ENCODE assay signal across 20 cellular contexts in genomic region chr7:117005449-117005848, GRCh38.
"Had no signal": no experiment of that assay in that cellular context is flagged by ENCODE, and none has a peak within 500 bp of the region (broad histone marks: within the 10 kb centered on the region; RNA-seq: fewer than 3 reads in every experiment).

No MANE protein-coding gene starts in this region.

- ATAC-seq: activated T-cell treated with anti-CD3 and anti-CD28 coated beads, Interleukin-2, amount 50 U/mL, for 4 hours; psoas muscle had no signal

- DNase-seq: activated CD4-positive, alpha-beta T cell treated with anti-CD3 and anti-CD28 coated beads for 1 hour; activated CD4-positive, alpha-beta T cell treated with anti-CD3 and anti-CD28 coated beads, Interleukin-2, amount 50 U/mL, for 48 hours; activated gamma-delta T cell treated with Interleukin-2 at 50 U/mL for 16 hours; activated naive CD8-positive, alpha-beta T cell treated with anti-CD3 and anti-CD28 coated beads for 36 hours; activated T-cell treated with anti-CD3 and anti-CD28 coated beads, Interleukin-2, amount 50 U/mL, for 4 hours; anterior cingulate cortex; caudate nucleus; cortex of kidney; effector memory CD4-positive, alpha-beta T cell; immature natural killer cell; mammary epithelial cell; occipital lobe; psoas muscle; sigmoid colon; stimulated activated CD4-positive, alpha-beta T cell treated with anti-CD3 and anti-CD28 coated beads, Interleukin-15, amount 100 ng/mL, for 24 hours; stimulated activated CD4-positive, alpha-beta T cell treated with anti-CD3 and anti-CD28 coated beads, Interleukin-4, amount 100 ng/mL, for 4 hours; stomach had no signal

- H3K36me3 Mint-ChIP-seq: immature natural killer cell had no signal

- H3K36me3 ChIP-seq: sigmoid colon, stomach, vagina had no signal

- H3K27me3 Mint-ChIP-seq: activated naive CD8-positive, alpha-beta T cell treated with anti-CD3 and anti-CD28 coated beads for 36 hours had no signal

- H3K27ac Mint-ChIP-seq: activated naive CD8-positive, alpha-beta T cell treated with anti-CD3 and anti-CD28 coated beads for 36 hours; immature natural killer cell; T-helper 2 cell treated with Interferon-gamma antibody and Interleukin-4, amounts not matched to agents 5 μg/mL and 100 μg/mL, for 36 hours had no signal

- H3K9me3 ChIP-seq: psoas muscle, sigmoid colon, stomach, vagina had no signal

- H3K27me3 ChIP-seq: sigmoid colon, stomach, vagina had no signal

- H3K4me3 Mint-ChIP-seq: activated naive CD8-positive, alpha-beta T cell treated with anti-CD3 and anti-CD28 coated beads for 36 hours; activated T-cell treated with anti-CD3 and anti-CD28 coated beads, Interleukin-2, amount 50 U/mL, for 4 hours; immature natural killer cell; nephron; T-helper 2 cell treated with Interferon-gamma antibody and Interleukin-4, amounts not matched to agents 5 μg/mL and 100 μg/mL, for 36 hours had no signal

- H3K4me1 ChIP-seq: psoas muscle had no signal

- H3K27ac ChIP-seq: psoas muscle, sigmoid colon, stomach, vagina had no signal

- H3K9me3 Mint-ChIP-seq: activated T-cell treated with anti-CD3 and anti-CD28 coated beads, Interleukin-2, amount 50 U/mL, for 4 hours; immature natural killer cell; nephron; T-helper 2 cell treated with Interferon-gamma antibody and Interleukin-4, amounts not matched to agents 5 μg/mL and 100 μg/mL, for 36 hours had no signal

- H3K4me3 ChIP-seq: psoas muscle, sigmoid colon, stomach, vagina had no signal
